ENCODE assay signal across 27 cellular contexts in the genomic region with DNA sequence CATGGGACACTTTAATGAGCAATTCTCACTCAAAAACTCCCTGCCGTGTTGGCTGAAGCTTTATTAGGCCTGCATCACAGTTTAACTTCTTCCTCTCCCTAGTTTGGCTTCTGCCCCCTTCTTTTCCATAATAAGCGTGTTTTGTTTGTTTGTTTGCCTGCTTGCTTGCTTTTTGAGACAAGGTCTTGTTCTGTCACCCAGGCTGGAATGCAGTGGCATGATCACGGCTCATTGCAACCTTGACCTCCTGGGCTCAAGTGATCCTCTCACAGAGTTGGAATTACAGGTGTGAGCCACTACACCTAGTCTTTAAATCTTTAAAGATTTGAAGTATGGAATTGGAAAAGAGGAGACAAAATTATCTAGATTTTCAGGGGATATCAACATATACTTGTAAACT.
"Had no signal": no experiment of that assay in that cellular context is flagged by ENCODE, and none has a peak within 500 bp of the region (broad histone marks: within the 10 kb centered on the region; RNA-seq: fewer than 3 reads in every experiment).

No MANE protein-coding gene starts in this region.

- H3K4me1 Mint-ChIP-seq: mesothelial cell of epicardium had no signal

- H3K4me1 ChIP-seq: esophagus squamous epithelium, gastrocnemius medialis, left lung, lower lobe of right lung had no signal

- H3K27me3 ChIP-seq: esophagus squamous epithelium, gastrocnemius medialis, heart right ventricle, left lung had no signal

- H3K4me3 ChIP-seq: coronary artery, esophagus squamous epithelium, gastrocnemius medialis, heart right ventricle, left lung, lower lobe of right lung, mucosa of descending colon had no signal

- H3K27me3 Mint-ChIP-seq: naive B cell had no signal

- ATAC-seq: effector memory CD8-positive, alpha-beta T cell; esophagus mucosa; gastrocnemius medialis; heart right ventricle; left cardiac atrium; left lung; left ventricle myocardium superior; lower lobe of right lung; mucosa of descending colon had no signal

- H3K9me3 Mint-ChIP-seq: effector memory CD8-positive, alpha-beta T cell; endodermal cell; mesothelial cell of epicardium; naive B cell had no signal

- H3K27ac Mint-ChIP-seq: effector memory CD8-positive, alpha-beta T cell; endodermal cell; mesothelial cell of epicardium had no signal

- H3K36me3 ChIP-seq: esophagus squamous epithelium, gastrocnemius medialis, heart right ventricle, left lung, lower lobe of right lung had no signal

- H3K4me3 Mint-ChIP-seq: effector memory CD8-positive, alpha-beta T cell; endodermal cell; mesothelial cell of epicardium; naive B cell had no signal

- H3K36me3 Mint-ChIP-seq: mesothelial cell of epicardium, naive B cell had no signal

- H3K9me3 ChIP-seq: esophagus squamous epithelium, gastrocnemius medialis, heart right ventricle, left lung, lower lobe of right lung, mucosa of descending colon had no signal

- FAIRE-seq: colon, endometrium, islet of Langerhans, keratinocyte had no signal

- H3K27ac ChIP-seq: coronary artery, epithelial cell of prostate, esophagus squamous epithelium, gastrocnemius medialis, left lung, lower lobe of right lung had no signal

- DNase-seq: effector CD8-positive, alpha-beta T cell; effector memory CD8-positive, alpha-beta T cell; endodermal cell; erythroblast; esophagus squamous epithelium; foreskin fibroblast; foreskin melanocyte; gastrocnemius medialis; glutamatergic neuron; head of caudate nucleus; heart right ventricle; hippocampal formation; left cardiac atrium; left lung; left ventricle myocardium superior; lower lobe of right lung; mesenchymal stem cell; mucosa of descending colon; naive B cell had no signal
